20 cellular contexts compared by ENCODE assay signal in the genomic region with DNA sequence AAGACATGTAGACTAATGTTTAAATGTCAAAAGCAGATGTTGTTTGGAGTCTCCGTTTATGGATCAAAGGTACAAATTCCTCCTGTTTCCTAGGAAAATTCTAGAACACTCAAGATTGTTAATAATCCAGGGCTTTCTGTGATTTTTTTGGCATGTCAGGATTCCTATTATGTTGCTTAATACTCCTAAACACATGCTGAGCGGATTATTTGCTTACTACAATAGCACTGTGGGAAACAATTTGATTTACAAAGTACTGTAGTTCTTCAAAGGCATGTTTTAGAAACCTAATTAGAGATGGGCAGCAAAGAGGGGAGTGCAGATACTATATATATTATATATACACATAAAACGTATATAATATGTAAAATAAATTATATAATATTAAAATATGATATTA.
"Had no signal": no experiment of that assay in that cellular context is flagged by ENCODE, and none has a peak within 500 bp of the region (broad histone marks: within the 10 kb centered on the region; RNA-seq: fewer than 3 reads in every experiment).

No MANE protein-coding gene starts in this region.

- ATAC-seq: heart left ventricle, left cardiac atrium, natural killer cell had no signal

- H3K9me3 ChIP-seq: ovary, prostate gland had no signal

- DNase-seq: activated CD4-positive, alpha-beta T cell treated with anti-CD3 and anti-CD28 coated beads for 4 hours; activated CD4-positive, alpha-beta T cell treated with anti-CD3 and anti-CD28 coated beads, Interleukin-2, amount 50 U/mL, for 48 hours; activated CD4-positive, CD25-positive, alpha-beta regulatory T cell; activated naive CD4-positive, alpha-beta T cell treated with Interleukin-2 at 50 U/mL for 16 hours; activated naive CD8-positive, alpha-beta T cell treated with anti-CD3 and anti-CD28 coated beads, Interleukin-2, amount 10 ng/mL, durations not matched to agents 7 days and 5 days; activated T-cell treated with anti-CD3 and anti-CD28 coated beads, Interleukin-2, amount 50 U/mL, for 48 hours; amniotic stem cell; heart left ventricle; islet precursor cell; left cardiac atrium; midbrain; natural killer cell; ovary; spleen; stimulated activated CD4-positive, alpha-beta T cell treated with anti-CD3 and anti-CD28 coated beads, Interleukin-4, amount 100 ng/mL, for 1 hour; stimulated activated naive CD4-positive, alpha-beta T cell; upper lobe of left lung had no signal

- H3K27ac ChIP-seq: coronary artery, ovary, prostate gland, right atrium auricular region, spleen, upper lobe of left lung had no signal

- H3K4me1 ChIP-seq: prostate gland, spleen, upper lobe of left lung had no signal

- H3K27me3 ChIP-seq: heart left ventricle, ovary, right atrium auricular region, spleen, upper lobe of left lung had no signal

- H3K27ac Mint-ChIP-seq: activated naive CD8-positive, alpha-beta T cell treated with anti-CD3 and anti-CD28 coated beads, Interleukin-2, amount 10 ng/mL, durations not matched to agents 7 days and 5 days; natural killer cell had no signal

- H3K4me1 Mint-ChIP-seq: activated naive CD8-positive, alpha-beta T cell treated with anti-CD3 and anti-CD28 coated beads, Interleukin-2, amount 10 ng/mL, durations not matched to agents 7 days and 5 days; natural killer cell had no signal

- H3K4me3 ChIP-seq: coronary artery, heart left ventricle, ovary, prostate gland, right atrium auricular region, spleen, upper lobe of left lung had no signal

- H3K36me3 ChIP-seq: heart left ventricle, ovary, prostate gland, right atrium auricular region, spleen, upper lobe of left lung had no signal

- H3K4me3 Mint-ChIP-seq: activated naive CD8-positive, alpha-beta T cell treated with anti-CD3 and anti-CD28 coated beads, Interleukin-2, amount 10 ng/mL, durations not matched to agents 7 days and 5 days; natural killer cell had no signal

- H3K36me3 Mint-ChIP-seq: activated naive CD8-positive, alpha-beta T cell treated with anti-CD3 and anti-CD28 coated beads, Interleukin-2, amount 10 ng/mL, durations not matched to agents 7 days and 5 days; natural killer cell had no signal
